Comparison of ENCODE assay signal across 19 cellular contexts in the genomic region with DNA sequence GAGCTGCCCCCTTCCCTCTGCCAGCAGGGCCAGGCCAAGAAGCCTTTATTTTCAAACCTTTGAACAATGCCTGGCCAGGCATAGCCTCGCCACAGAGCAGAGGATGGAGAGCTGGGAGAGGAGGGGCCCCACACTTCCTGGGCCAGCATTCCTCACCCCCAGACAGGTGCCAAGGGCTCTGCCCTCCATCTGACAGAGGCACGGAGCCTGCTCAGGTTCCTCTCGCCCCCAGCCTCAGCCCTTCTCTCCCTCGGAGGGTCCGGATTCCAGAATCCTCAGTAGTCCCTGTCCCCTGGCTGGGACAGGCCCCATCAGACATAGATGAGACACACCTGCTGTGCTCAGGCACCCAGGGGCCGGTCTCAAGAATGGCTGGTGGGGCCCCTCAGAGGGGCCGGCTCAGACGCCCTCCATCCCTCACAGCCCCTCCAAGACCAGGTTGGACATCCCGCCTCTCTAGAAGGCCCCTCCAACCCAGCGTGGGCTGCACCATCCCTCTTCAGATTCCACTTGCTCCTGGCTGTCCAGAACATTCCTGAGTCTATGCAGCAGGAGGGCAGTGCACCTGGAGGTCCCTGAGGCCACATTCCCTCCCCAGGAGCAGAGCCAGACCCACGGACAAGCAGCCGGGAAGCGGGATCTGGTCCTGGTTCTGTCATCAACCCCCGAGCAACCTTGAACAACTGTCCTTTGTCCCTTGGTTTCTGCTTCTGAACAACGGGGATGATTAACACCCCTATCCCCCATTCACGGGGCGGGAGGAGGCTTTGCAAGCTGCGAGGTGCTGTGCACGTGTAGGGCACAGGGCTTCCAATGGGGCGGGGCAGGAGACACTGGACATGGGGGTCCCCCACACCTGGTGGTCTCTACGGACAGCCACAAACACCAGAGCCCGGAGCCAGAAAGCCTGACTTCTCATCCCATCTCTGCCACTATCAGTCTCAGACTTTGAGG. TPM values are rescaled to one million over a fixed set of nuclear protein-coding genes. Genes with fewer than 3 reads are reported as not detected.
DNase-seq lines count a peak whose midpoint lies in the region; ATAC-seq lines count a peak whose summit lies in the region.
"Had no signal": no experiment of that assay in that cellular context is flagged by ENCODE, and none has a peak within 500 bp of the region (broad histone marks: within the 10 kb centered on the region; RNA-seq: fewer than 3 reads in every experiment).

No MANE protein-coding gene starts in this region.

- H3K18ac ChIP-seq in trophoblast cell (ENCODE audit: low read length): no peak overlapping the region

- H3K27me3 ChIP-seq in H7 (ENCODE audit: control insufficient read depth, insufficient read depth, low read length) (no peaks in the 10 kb centered on the region), NT2/D1 (ENCODE audit: insufficient read depth, insufficient read length) (peaks cover 2% of the 10 kb centered on the region), trophoblast cell (ENCODE audit: insufficient read depth, low read length) (no peaks in the 10 kb centered on the region)

- H3K4me1 ChIP-seq in NT2/D1 (ENCODE audit: insufficient read depth, insufficient read length) (peaks cover 17% of the 10 kb centered on the region), trophoblast cell (ENCODE audit: control insufficient read depth in 1 of 2, insufficient read depth in 2 of 2, low read length in 2 of 2) (peaks cover 19 to 22% of the 10 kb centered on the region in 2 experiments)
- H3K4me1 ChIP-seq: HAP-1 had no signal

- intact Hi-C loops in dendritic cell treated with granulocyte-macrophage colony-stimulating factor and Interleukin-4, amounts not matched to agents 40 ng/mL and 50 ng/mL, for 4 days (cut with micrococcal nuclease): no loop called here

- peaks cover 14% of the 10 kb centered on the region for H3K79me1 ChIP-seq in trophoblast cell (ENCODE audit: low read length)

- peak overlapping the region; percentile 20 for H2BK12ac ChIP-seq in trophoblast cell (ENCODE audit: low read length)

- no peak overlapping the region for H3K4me3 Mint-ChIP-seq in dendritic cell treated with granulocyte-macrophage colony-stimulating factor and Interleukin-4, amounts not matched to agents 40 ng/mL and 50 ng/mL, for 4 days
- H3K4me3 Mint-ChIP-seq: CD4-positive, CD25-positive, alpha-beta regulatory T cell had no signal

- H2AFZ ChIP-seq in trophoblast cell (ENCODE audit: insufficient read depth, low read length, poor library complexity): no peak overlapping the region
- H2AFZ ChIP-seq: PC-9 had no signal

- H3K27ac ChIP-seq in trophoblast cell (ENCODE audit: low read depth, low read length): no peak overlapping the region
- H3K27ac ChIP-seq: HL-60, KMS-11, PC-9 had no signal

- DNase-seq in H7 (peak; percentile 66), NT2/D1 (ENCODE audit: low read depth, low spot score) (no peak), trophoblast cell (no peak), NCI-H1694 (lab: John Stamatoyannopoulos, UW) (no peak), activated T-cell treated with anti-CD3 and anti-CD28 coated beads for 4 hours (no peak)
- DNase-seq: CD4-positive, CD25-positive, alpha-beta regulatory T cell; DMS79 treated with DMSO at 0.1 percent for 48 hours; MV-4-11; NCI-H1694 treated with DMSO at 0.1 percent for 48 hours; NCI-H2081 treated with DMSO at 0.1 percent for 48 hours; NCI-H2171 treated with DMSO at 0.1 percent for 48 hours; NCI-H524 treated with DMSO at 0.1 percent for 48 hours; PC-9 had no signal

- no peak overlapping the region for H4K91ac ChIP-seq in trophoblast cell (ENCODE audit: low read depth, low read length)

- no peak overlapping the region for H3K23ac ChIP-seq in trophoblast cell (ENCODE audit: low read length)

- peaks cover 60% of the 10 kb centered on the region for H3K4me1 Mint-ChIP-seq in dendritic cell treated with granulocyte-macrophage colony-stimulating factor and Interleukin-4, amounts not matched to agents 40 ng/mL and 50 ng/mL, for 4 days (ENCODE audit: low read depth)

- H3K14ac ChIP-seq in trophoblast cell (ENCODE audit: low read length): no peak overlapping the region

- no peak overlapping the region for H4K12ac ChIP-seq in trophoblast cell (ENCODE audit: low read depth, low read length)

- no peak overlapping the region for H4K8ac ChIP-seq in trophoblast cell (ENCODE audit: low read depth, low read length)

- H3K9me3 ChIP-seq in NT2/D1 (ENCODE audit: insufficient read depth, low read length): peaks cover 4% of the 10 kb centered on the region; the same call in 1 of the 2 replicates
- no peaks in the 10 kb centered on the region for H3K9me3 ChIP-seq in trophoblast cell (ENCODE audit: insufficient read depth, low read depth, low read length)
- H3K9me3 ChIP-seq: HAP-1 had no signal

- H3K4me3 ChIP-seq in H7 (ENCODE audit: insufficient read depth, low read depth, low read length) (no peak overlapping the region), NT2/D1 (ENCODE audit: insufficient read length, low read depth) (no peak overlapping the region), trophoblast cell (ENCODE audit: low read depth, low read length) (no peak overlapping the region)
- H3K4me3 ChIP-seq: HAP-1, PC-9 had no signal

- H3K79me2 ChIP-seq in trophoblast cell (ENCODE audit: control insufficient read depth, insufficient read depth, low read length, poor library complexity): no peaks in the 10 kb centered on the region

- H3K9me3 Mint-ChIP-seq in dendritic cell treated with granulocyte-macrophage colony-stimulating factor and Interleukin-4, amounts not matched to agents 40 ng/mL and 50 ng/mL, for 4 days: peaks cover 22% of the 10 kb centered on the region

- H3K27me3 Mint-ChIP-seq in dendritic cell treated with granulocyte-macrophage colony-stimulating factor and Interleukin-4, amounts not matched to agents 40 ng/mL and 50 ng/mL, for 4 days: peaks cover 37% of the 10 kb centered on the region

- H3K36me3 Mint-ChIP-seq in dendritic cell treated with granulocyte-macrophage colony-stimulating factor and Interleukin-4, amounts not matched to agents 40 ng/mL and 50 ng/mL, for 4 days (ENCODE audit: low read depth): peaks cover 10% of the 10 kb centered on the region

- peak overlapping the region; percentile 22 for H2AK5ac ChIP-seq in trophoblast cell (ENCODE audit: low read length)

- H3K36me3 ChIP-seq in H7 (replicated peaks; ENCODE audit: control insufficient read depth, insufficient read depth, low read length) (no peaks in the 10 kb centered on the region), NT2/D1 (ENCODE audit: insufficient read depth, insufficient read length, low read length) (no peaks in the 10 kb centered on the region), trophoblast cell (ENCODE audit: control insufficient read depth in 1 of 2, insufficient read depth in 2 of 2, low read length in 2 of 2) (no peaks in the 10 kb centered on the region)
- H3K36me3 ChIP-seq: HAP-1 had no signal

- H2BK5ac ChIP-seq in trophoblast cell (ENCODE audit: low read depth, low read length, poor library complexity): no peak overlapping the region

- no peak for ATAC-seq in GM19467 (IDR thresholded peaks at IDR 0.05; ENCODE audit: unreplicated experiment)
- ATAC-seq: SK-N-SH treated with all-trans-retinoic acid at 6 μM for 48 hours had no signal

- WGBS in trophoblast cell (ENCODE audit: extremely low coverage, insufficient coverage, insufficient read length): no CpG with 5 or more reads among the region's 22 CpGs

- H3K4ac ChIP-seq in trophoblast cell (ENCODE audit: low read depth, low read length): no peak overlapping the region

- H3K9ac ChIP-seq in NT2/D1 (ENCODE audit: insufficient read length, low read depth): peak overlapping the region; percentile 32
- no peak overlapping the region for H3K9ac ChIP-seq in trophoblast cell (ENCODE audit: low read length)
- H3K9ac ChIP-seq: KMS-11 had no signal

- H2BK120ac ChIP-seq in trophoblast cell (ENCODE audit: insufficient read depth, low read length, poor library complexity): no peak overlapping the region

- H3K27ac Mint-ChIP-seq in dendritic cell treated with granulocyte-macrophage colony-stimulating factor and Interleukin-4, amounts not matched to agents 40 ng/mL and 50 ng/mL, for 4 days: peak overlapping the region; percentile 17
- H3K27ac Mint-ChIP-seq: CD4-positive, CD25-positive, alpha-beta regulatory T cell had no signal

- no peak overlapping the region for H3K4me2 ChIP-seq in trophoblast cell (ENCODE audit: low read length)
- H3K4me2 ChIP-seq: KMS-11, PC-9 had no signal

RNA-seq across cellular contexts. Expression of a gene that starts 13.0 kb away (rescaled TPM):
- 7.2 and 8.5 TPM in 2 replicates for total RNA-seq in H7 (2014; rRNA removed; shearing (Covaris generic))
- polyA plus RNA-seq in trophoblast cell (2013): 16.2 and 16.3 TPM in 2 replicates
